8 cellular contexts compared by ENCODE assay signal in the genomic region with DNA sequence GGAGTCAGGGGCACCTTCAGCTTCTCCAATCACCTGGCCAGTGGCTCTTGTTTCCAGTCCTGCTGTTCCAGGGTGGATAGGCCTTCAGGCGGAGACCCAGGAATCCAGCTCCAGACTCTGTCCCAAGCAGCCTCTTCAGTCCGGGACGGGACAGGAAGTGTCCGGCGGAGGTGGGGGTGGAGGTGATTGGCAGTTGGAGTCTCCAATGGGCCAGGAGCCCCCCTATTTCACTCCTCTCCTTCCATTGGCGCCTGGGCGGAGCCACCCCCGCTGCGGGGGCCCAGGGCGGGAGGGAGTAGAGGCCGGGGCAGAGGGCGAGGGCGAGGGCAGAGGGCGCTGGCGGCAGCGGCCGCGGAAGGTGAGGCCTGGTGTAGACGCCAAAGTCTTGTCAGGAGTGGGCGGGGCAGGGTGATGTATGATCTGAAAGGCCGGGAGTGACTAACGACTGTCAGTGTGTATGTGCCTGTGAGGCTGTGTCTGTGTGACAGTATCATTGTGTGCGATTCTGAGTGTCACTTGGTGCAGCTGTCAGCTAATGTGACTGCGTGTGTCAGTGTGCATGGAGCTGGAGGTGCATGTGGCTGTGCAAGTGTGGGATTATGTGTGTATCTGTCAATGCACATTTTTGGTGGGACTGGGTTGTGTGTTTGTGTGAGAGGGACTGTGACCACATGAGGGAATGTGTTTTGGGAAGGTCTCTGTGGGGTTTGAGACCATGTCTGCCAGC. TPM values are rescaled to one million over a fixed set of nuclear protein-coding genes. Genes with fewer than 3 reads are reported as not detected.
DNase-seq lines count a peak whose midpoint lies in the region; ATAC-seq, FAIRE-seq and TF ChIP-seq lines count a peak whose summit lies in the region.

A gene (plus strand): TSS at position 310 of the 727 bp plus-strand sequence. CDS start 3,033 bp downstream, outside the sequence.

- ATAC-seq in GM18907 (IDR thresholded peaks at IDR 0.05; ENCODE audit: unreplicated experiment) (peak; percentile 46), HG02610 (IDR thresholded peaks at IDR 0.05; ENCODE audit: unreplicated experiment) (no peak)
- peak; percentile 58 to 68 for ATAC-seq in natural killer cell treated with Interleukin-12 subunit alpha and Interleukin-12 subunit beta and Interleukin-15 and Interleukin-18, amount 100 ng/mL, for 72 hours

- H3K4me3 Mint-ChIP-seq in natural killer cell treated with Interleukin-12 subunit alpha and Interleukin-12 subunit beta and Interleukin-15 and Interleukin-18, amount 100 ng/mL, for 72 hours, result peak within 1 kb of the TSS; percentile 44

- H3K36me3 ChIP-seq in thyroid gland, result peaks cover 7 to 14% of the 10 kb centered on the region in 2 donors

- peak in 1 of 2 donors; percentile 65 for TF ChIP-seq POLR2A in thyroid gland (IDR thresholded peaks at IDR 0.05)

- H3K27ac ChIP-seq in thyroid gland, result peak within 1 kb of the TSS; percentile 84 to 88 (median 84)

- H3K4me1 ChIP-seq in thyroid gland, result peaks cover 56 to 63% of the 10 kb centered on the region in 2 donors

- TF ChIP-seq CTCF in thyroid gland (IDR thresholded peaks at IDR 0.05), result no peak

- peak within 1 kb of the TSS in 1 of 3 donors; percentile 29 for H3K4me3 ChIP-seq in thyroid gland (replicated peaks in 1 of 3)

- intact Hi-C loops in thyroid gland (cut with DNase I), result no loop called here

- no peaks in the 10 kb centered on the region for H3K9me3 Mint-ChIP-seq in natural killer cell treated with Interleukin-12 subunit alpha and Interleukin-12 subunit beta and Interleukin-15 and Interleukin-18, amount 100 ng/mL, for 72 hours

- H3K27ac Mint-ChIP-seq in natural killer cell treated with Interleukin-12 subunit alpha and Interleukin-12 subunit beta and Interleukin-15 and Interleukin-18, amount 100 ng/mL, for 72 hours, result peak within 1 kb of the TSS; percentile 16 to 49

- 0 to 3% methylated on average over 14 to 22 of the region's 24 CpGs for WGBS in thyroid gland, 2 donors

- no peaks in the 10 kb centered on the region for H3K27me3 ChIP-seq in thyroid gland

- H3K9me3 ChIP-seq in thyroid gland, result no peaks in the 10 kb centered on the region

- no peaks in the 10 kb centered on the region for H3K27me3 Mint-ChIP-seq in natural killer cell treated with Interleukin-12 subunit alpha and Interleukin-12 subunit beta and Interleukin-15 and Interleukin-18, amount 100 ng/mL, for 72 hours

- peaks cover 7% of the 10 kb centered on the region for H3K36me3 Mint-ChIP-seq in natural killer cell treated with Interleukin-12 subunit alpha and Interleukin-12 subunit beta and Interleukin-15 and Interleukin-18, amount 100 ng/mL, for 72 hours

- FAIRE-seq in frontal cortex (lab: Jason Lieb, UNC), result no peak

- peak; percentile 95 for DNase-seq in NOMO-1 treated with DMSO at 0.1 percent for 48 hours (lab: John Stamatoyannopoulos, UW; ENCODE audit: unreplicated experiment)
- DNase-seq in activated naive CD4-positive, alpha-beta T cell treated with Interleukin-2 at 50 U/mL for 16 hours, result peak; percentile 63
- peak; percentile 86 to 89 for DNase-seq in frontal cortex (ENCODE audit: low spot score in 2 of 2)
- DNase-seq in natural killer cell treated with Interleukin-12 subunit alpha and Interleukin-12 subunit beta and Interleukin-15 and Interleukin-18, amount 100 ng/mL, for 72 hours (ENCODE audit: low spot score), result peak; percentile 68
- DNase-seq in thyroid gland, result peak; percentile 90 to 91
- no peak for DNase-seq in NCI-H1048 (lab: John Stamatoyannopoulos, UW)

- peaks cover 31 to 33% of the 10 kb centered on the region in 2 donors for H3K4me1 Mint-ChIP-seq in natural killer cell treated with Interleukin-12 subunit alpha and Interleukin-12 subunit beta and Interleukin-15 and Interleukin-18, amount 100 ng/mL, for 72 hours (ENCODE audit: low read depth in 2 of 2)

RNA-seq across cellular contexts. Expression of the gene that starts here (rescaled TPM):
- total RNA-seq in frontal cortex (5.3 TPM), thyroid gland (10 to 100 TPM; 43.8 to 89.9 (median 56.5) TPM)
- total RNA-seq in natural killer cell treated with Interleukin-12 subunit alpha and Interleukin-12 subunit beta and Interleukin-15 and Interleukin-18, amount 100 ng/mL, for 72 hours, result 10 to 100 TPM in 1 of 2 donors, 1 to 10 TPM in 1; 6.8 to 16.8 TPM
